In the genomic region with DNA sequence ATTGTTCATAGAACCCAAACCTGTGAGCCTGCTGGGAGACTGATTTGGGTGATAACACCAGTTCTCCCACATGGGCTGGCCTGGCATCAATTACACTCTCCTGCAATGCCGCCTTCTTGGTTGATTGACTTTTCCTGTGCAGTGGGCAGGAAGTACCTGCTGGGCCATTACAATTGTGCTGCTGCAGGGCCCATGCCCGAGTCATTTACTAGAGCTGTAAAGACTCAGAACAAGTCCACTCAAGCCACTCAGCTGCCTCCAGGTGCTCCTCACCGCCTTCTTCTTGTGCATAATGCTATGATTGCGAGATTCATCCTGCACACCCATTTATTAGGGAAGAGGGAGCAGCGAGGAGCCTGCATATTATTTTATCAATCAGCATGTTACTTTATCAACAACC, we compare ENCODE assay signal across 24 cellular contexts.
DNase-seq lines count a peak whose midpoint lies in the region; ATAC-seq and TF ChIP-seq lines count a peak whose summit lies in the region.
"Had no signal": no experiment of that assay in that cellular context is flagged by ENCODE, and none has a peak within 500 bp of the region (broad histone marks: within the 10 kb centered on the region; RNA-seq: fewer than 3 reads in every experiment).

No MANE protein-coding gene starts in this region.

- peaks cover 2% of the 10 kb centered on the region for H3K36me3 Mint-ChIP-seq in neural progenitor cell
- H3K36me3 Mint-ChIP-seq in CD8-positive, alpha-beta T cell = no peaks in the 10 kb centered on the region
- H3K36me3 Mint-ChIP-seq: CD8-positive, alpha-beta memory T cell had no signal

- TF ChIP-seq CTCF in RWPE2 (IDR thresholded peaks at IDR 0.05; ENCODE audit: poor library complexity, severe bottlenecking) = no peak
- no peak for TF ChIP-seq CTCF in neural progenitor cell (IDR thresholded peaks at IDR 0.05)
- no peak for TF ChIP-seq CTCF in tibial nerve (IDR thresholded peaks at IDR 0.05)
- TF ChIP-seq CTCF in CD8-positive, alpha-beta T cell (IDR thresholded peaks at IDR 0.05) = no peak

- H3K9ac ChIP-seq in BLaER1 = no peak overlapping the region
- H3K9ac ChIP-seq in neural progenitor cell = no peak overlapping the region

- CTCF ChIA-PET in CD8-positive, alpha-beta T cell (lab: Charles Lee) = no interaction called here

- H3K4me3 ChIP-seq in BLaER1 (no peak overlapping the region), RWPE2 (ENCODE audit: severe bottlenecking) (no peak overlapping the region), neural progenitor cell (no peak overlapping the region), tibial nerve (no peak overlapping the region)
- H3K4me3 ChIP-seq in CD8-positive, alpha-beta T cell (ENCODE audit: low read depth, low read length) = no peak overlapping the region
- H3K4me3 ChIP-seq: A549, K562 had no signal

- no peak overlapping the region for H3K27ac ChIP-seq in BLaER1
- no peak overlapping the region for H3K27ac ChIP-seq in RWPE2 (ENCODE audit: poor library complexity, severe bottlenecking)
- no peak overlapping the region for H3K27ac ChIP-seq in neural progenitor cell
- no peak overlapping the region for H3K27ac ChIP-seq in tibial nerve
- H3K27ac ChIP-seq in CD8-positive, alpha-beta T cell (ENCODE audit: low read depth, low read length) = no peak overlapping the region
- H3K27ac ChIP-seq: A549, C4-2B had no signal

- H4K20me1 ChIP-seq in BLaER1 (no peaks in the 10 kb centered on the region), neural progenitor cell (ENCODE audit: low read depth) (no peaks in the 10 kb centered on the region)

- H3K4me3 Mint-ChIP-seq in neural progenitor cell = peak overlapping the region; percentile 54
- H3K4me3 Mint-ChIP-seq in CD8-positive, alpha-beta T cell = no peak overlapping the region
- H3K4me3 Mint-ChIP-seq: CD8-positive, alpha-beta memory T cell; T-helper 1 cell treated with Interleukin-12 subunit alpha and Interleukin-12 subunit beta and Interleukin-4 antibody, amounts not matched to agents 30 μg/mL and 1 μg/mL, for 36 hours had no signal

- no peak for TF ChIP-seq EP300 in tibial nerve (IDR thresholded peaks at IDR 0.05)

- POLR2A ChIA-PET in CD8-positive, alpha-beta T cell (lab: Charles Lee) = no interaction called here

- H3K27me3 Mint-ChIP-seq in neural progenitor cell (ENCODE audit: insufficient read depth, low read depth) = peaks cover 10% of the 10 kb centered on the region
- no peaks in the 10 kb centered on the region for H3K27me3 Mint-ChIP-seq in CD8-positive, alpha-beta T cell (ENCODE audit: low read depth)
- H3K27me3 Mint-ChIP-seq: CD8-positive, alpha-beta memory T cell had no signal

- no peak overlapping the region for H3K27ac Mint-ChIP-seq in neural progenitor cell
- no peak overlapping the region for H3K27ac Mint-ChIP-seq in CD8-positive, alpha-beta T cell
- H3K27ac Mint-ChIP-seq: CD8-positive, alpha-beta memory T cell; T-helper 1 cell treated with Interleukin-12 subunit alpha and Interleukin-12 subunit beta and Interleukin-4 antibody, amounts not matched to agents 30 μg/mL and 1 μg/mL, for 36 hours had no signal

- H3K9me3 ChIP-seq in BLaER1 (peaks cover 22% of the 10 kb centered on the region), RWPE2 (ENCODE audit: severe bottlenecking) (peaks cover 5% of the 10 kb centered on the region), neural progenitor cell (ENCODE audit: low read depth) (no peaks in the 10 kb centered on the region), tibial nerve (no peaks in the 10 kb centered on the region)
- H3K9me3 ChIP-seq in CD8-positive, alpha-beta T cell (ENCODE audit: low read length) = no peaks in the 10 kb centered on the region
- H3K9me3 ChIP-seq: A549 had no signal

- intact Hi-C loops in CD8-positive, alpha-beta T cell (cut with DNase I, micrococcal nuclease) = no loop called here

- H3K4me1 ChIP-seq in BLaER1 = peaks cover 20% of the 10 kb centered on the region
- H3K4me1 ChIP-seq in RWPE2 (ENCODE audit: insufficient read depth, poor library complexity, severe bottlenecking) = no peaks in the 10 kb centered on the region
- peaks cover 22% of the 10 kb centered on the region for H3K4me1 ChIP-seq in neural progenitor cell
- no peaks in the 10 kb centered on the region for H3K4me1 ChIP-seq in tibial nerve
- no peaks in the 10 kb centered on the region for H3K4me1 ChIP-seq in CD8-positive, alpha-beta T cell (ENCODE audit: insufficient read depth, low read length)
- H3K4me1 ChIP-seq: A549 had no signal

- no peaks in the 10 kb centered on the region for H3K36me3 ChIP-seq in BLaER1
- no peaks in the 10 kb centered on the region for H3K36me3 ChIP-seq in RWPE2 (ENCODE audit: low read depth)
- H3K36me3 ChIP-seq in neural progenitor cell = no peaks in the 10 kb centered on the region
- no peaks in the 10 kb centered on the region for H3K36me3 ChIP-seq in tibial nerve
- no peaks in the 10 kb centered on the region for H3K36me3 ChIP-seq in CD8-positive, alpha-beta T cell (ENCODE audit: insufficient read depth, low read length)

- peaks cover 31% of the 10 kb centered on the region for H3K9me3 Mint-ChIP-seq in neural progenitor cell
- no peaks in the 10 kb centered on the region for H3K9me3 Mint-ChIP-seq in CD8-positive, alpha-beta T cell
- H3K9me3 Mint-ChIP-seq: T-helper 1 cell treated with Interleukin-12 subunit alpha and Interleukin-12 subunit beta and Interleukin-4 antibody, amounts not matched to agents 30 μg/mL and 1 μg/mL, for 36 hours had no signal

- H3K4me1 Mint-ChIP-seq in neural progenitor cell = peaks cover 21% of the 10 kb centered on the region
- no peaks in the 10 kb centered on the region for H3K4me1 Mint-ChIP-seq in CD8-positive, alpha-beta T cell (ENCODE audit: low read depth)
- H3K4me1 Mint-ChIP-seq: CD8-positive, alpha-beta memory T cell had no signal

- DNase-seq in NCI-H146 (lab: John Stamatoyannopoulos, UW) = peak; percentile 22
- DNase-seq in RWPE2 (ENCODE audit: low spot score) = no peak
- DNase-seq in neural progenitor cell (ENCODE audit: low spot score) = no peak
- no peak for DNase-seq in tibial nerve (ENCODE audit: low spot score in 2 of 2)
- no peak for DNase-seq in CD8-positive, alpha-beta T cell
- DNase-seq: CD8-positive, alpha-beta memory T cell; DMS 273 treated with DMSO at 0.1 percent for 48 hours; DND-41; H7; Kasumi-1; NCI-H1105; NCI-H1694; NCI-H2081; NCI-H2171 treated with DMSO at 0.1 percent for 48 hours; NCI-H446; NCI-H524 treated with DMSO at 0.1 percent for 48 hours; RPMI8226; SHP77 treated with DMSO at 0.1 percent for 48 hours had no signal

- peaks cover 26% of the 10 kb centered on the region for H3F3A ChIP-seq in neural progenitor cell (ENCODE audit: low read depth)

- WGBS in tibial nerve, 2 donors = 55 to 61% methylated on average over 5 of the region's 5 CpGs

- no peak overlapping the region for H2AFZ ChIP-seq in neural progenitor cell (replicated peaks)

- no peaks in the 10 kb centered on the region for H3K79me2 ChIP-seq in neural progenitor cell (ENCODE audit: low read depth)

- peak; percentile 59 for ATAC-seq in RWPE2 (ENCODE audit: low read depth)
- ATAC-seq in GM21528 (IDR thresholded peaks at IDR 0.05; ENCODE audit: low FRiP score, unreplicated experiment) = no peak
- ATAC-seq in CD8-positive, alpha-beta T cell = no peak
- ATAC-seq: A549, K562 had no signal

- no peak for TF ChIP-seq POLR2A in tibial nerve (IDR thresholded peaks at IDR 0.05)

- no peaks in the 10 kb centered on the region for H3K27me3 ChIP-seq in BLaER1
- H3K27me3 ChIP-seq in RWPE2 (ENCODE audit: insufficient read depth, poor library complexity, severe bottlenecking) = no peaks in the 10 kb centered on the region
- no peaks in the 10 kb centered on the region for H3K27me3 ChIP-seq in neural progenitor cell
- no peaks in the 10 kb centered on the region for H3K27me3 ChIP-seq in tibial nerve
- H3K27me3 ChIP-seq in CD8-positive, alpha-beta T cell (ENCODE audit: insufficient read depth, low read length) = no peaks in the 10 kb centered on the region

- peak overlapping the region; percentile 10; the same call in 1 of the 2 replicates for H3K4me2 ChIP-seq in BLaER1
- H3K4me2 ChIP-seq in neural progenitor cell = no peak overlapping the region
- H3K4me2 ChIP-seq: A549 had no signal
